1 cellular context compared by ENCODE assay signal in the genomic region with DNA sequence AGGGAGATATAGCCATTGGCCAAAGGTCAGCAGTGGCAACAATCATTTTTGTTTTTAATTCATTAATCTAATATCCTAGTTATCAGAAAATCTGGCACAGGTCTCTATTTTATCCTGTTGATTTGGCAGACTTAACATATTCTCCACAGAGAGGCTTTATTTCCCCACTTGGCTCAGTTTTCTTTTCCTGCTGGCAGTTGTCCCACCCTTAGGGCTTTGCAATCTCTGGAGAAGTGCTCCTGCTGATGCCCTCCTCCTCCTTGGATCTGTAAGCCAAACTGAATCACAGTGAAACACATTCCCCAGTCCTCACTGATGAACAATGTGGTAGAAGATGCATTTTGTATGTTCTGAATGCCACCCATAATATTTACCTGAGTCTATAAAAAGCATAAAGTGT.
TF ChIP-seq lines count a peak whose summit lies in the region.

No MANE protein-coding gene starts in this region.

TF ChIP-seq in HepG2, 621 proteins besides CTCF, POLR2A, EP300 and RAD21 (continued from another document):
- TF ChIP-seq, protein P1, sequence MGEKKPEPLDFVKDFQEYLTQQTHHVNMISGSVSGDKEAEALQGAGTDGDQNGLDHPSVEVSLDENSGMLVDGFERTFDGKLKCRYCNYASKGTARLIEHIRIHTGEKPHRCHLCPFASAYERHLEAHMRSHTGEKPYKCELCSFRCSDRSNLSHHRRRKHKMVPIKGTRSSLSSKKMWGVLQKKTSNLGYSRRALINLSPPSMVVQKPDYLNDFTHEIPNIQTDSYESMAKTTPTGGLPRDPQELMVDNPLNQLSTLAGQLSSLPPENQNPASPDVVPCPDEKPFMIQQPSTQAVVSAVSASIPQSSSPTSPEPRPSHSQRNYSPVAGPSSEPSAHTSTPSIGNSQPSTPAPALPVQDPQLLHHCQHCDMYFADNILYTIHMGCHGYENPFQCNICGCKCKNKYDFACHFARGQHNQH (CRISPR knock-in tag; IDR thresholded peaks at IDR 0.05): no peak
- TF ChIP-seq ZNF354B (CRISPR knock-in tag; IDR thresholded peaks at IDR 0.05) (no peak), TEAD2 (CRISPR knock-in tag; IDR thresholded peaks at IDR 0.05) (no peak), NFKB2 (CRISPR knock-in tag; IDR thresholded peaks at IDR 0.05; ENCODE audit: borderline replicate concordance) (no peak), ARNT (IDR thresholded peaks at IDR 0.05) (no peak), ZNF510 (CRISPR knock-in tag; IDR thresholded peaks at IDR 0.05; ENCODE audit: low read depth) (no peak), ZNF644 (CRISPR knock-in tag; IDR thresholded peaks at IDR 0.05; ENCODE audit: low read depth) (no peak), SMC3 (IDR thresholded peaks at IDR 0.05; ENCODE audit: low read length) (no peak), MEIS1 (CRISPR knock-in tag; IDR thresholded peaks at IDR 0.05; ENCODE audit: borderline replicate concordance) (no peak)
- TF ChIP-seq, protein P2, sequence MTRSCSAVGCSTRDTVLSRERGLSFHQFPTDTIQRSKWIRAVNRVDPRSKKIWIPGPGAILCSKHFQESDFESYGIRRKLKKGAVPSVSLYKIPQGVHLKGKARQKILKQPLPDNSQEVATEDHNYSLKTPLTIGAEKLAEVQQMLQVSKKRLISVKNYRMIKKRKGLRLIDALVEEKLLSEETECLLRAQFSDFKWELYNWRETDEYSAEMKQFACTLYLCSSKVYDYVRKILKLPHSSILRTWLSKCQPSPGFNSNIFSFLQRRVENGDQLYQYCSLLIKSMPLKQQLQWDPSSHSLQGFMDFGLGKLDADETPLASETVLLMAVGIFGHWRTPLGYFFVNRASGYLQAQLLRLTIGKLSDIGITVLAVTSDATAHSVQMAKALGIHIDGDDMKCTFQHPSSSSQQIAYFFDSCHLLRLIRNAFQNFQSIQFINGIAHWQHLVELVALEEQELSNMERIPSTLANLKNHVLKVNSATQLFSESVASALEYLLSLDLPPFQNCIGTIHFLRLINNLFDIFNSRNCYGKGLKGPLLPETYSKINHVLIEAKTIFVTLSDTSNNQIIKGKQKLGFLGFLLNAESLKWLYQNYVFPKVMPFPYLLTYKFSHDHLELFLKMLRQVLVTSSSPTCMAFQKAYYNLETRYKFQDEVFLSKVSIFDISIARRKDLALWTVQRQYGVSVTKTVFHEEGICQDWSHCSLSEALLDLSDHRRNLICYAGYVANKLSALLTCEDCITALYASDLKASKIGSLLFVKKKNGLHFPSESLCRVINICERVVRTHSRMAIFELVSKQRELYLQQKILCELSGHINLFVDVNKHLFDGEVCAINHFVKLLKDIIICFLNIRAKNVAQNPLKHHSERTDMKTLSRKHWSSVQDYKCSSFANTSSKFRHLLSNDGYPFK (CRISPR knock-in tag; IDR thresholded peaks at IDR 0.05; ENCODE audit: borderline replicate concordance): no peak
- TF ChIP-seq, protein P3, sequence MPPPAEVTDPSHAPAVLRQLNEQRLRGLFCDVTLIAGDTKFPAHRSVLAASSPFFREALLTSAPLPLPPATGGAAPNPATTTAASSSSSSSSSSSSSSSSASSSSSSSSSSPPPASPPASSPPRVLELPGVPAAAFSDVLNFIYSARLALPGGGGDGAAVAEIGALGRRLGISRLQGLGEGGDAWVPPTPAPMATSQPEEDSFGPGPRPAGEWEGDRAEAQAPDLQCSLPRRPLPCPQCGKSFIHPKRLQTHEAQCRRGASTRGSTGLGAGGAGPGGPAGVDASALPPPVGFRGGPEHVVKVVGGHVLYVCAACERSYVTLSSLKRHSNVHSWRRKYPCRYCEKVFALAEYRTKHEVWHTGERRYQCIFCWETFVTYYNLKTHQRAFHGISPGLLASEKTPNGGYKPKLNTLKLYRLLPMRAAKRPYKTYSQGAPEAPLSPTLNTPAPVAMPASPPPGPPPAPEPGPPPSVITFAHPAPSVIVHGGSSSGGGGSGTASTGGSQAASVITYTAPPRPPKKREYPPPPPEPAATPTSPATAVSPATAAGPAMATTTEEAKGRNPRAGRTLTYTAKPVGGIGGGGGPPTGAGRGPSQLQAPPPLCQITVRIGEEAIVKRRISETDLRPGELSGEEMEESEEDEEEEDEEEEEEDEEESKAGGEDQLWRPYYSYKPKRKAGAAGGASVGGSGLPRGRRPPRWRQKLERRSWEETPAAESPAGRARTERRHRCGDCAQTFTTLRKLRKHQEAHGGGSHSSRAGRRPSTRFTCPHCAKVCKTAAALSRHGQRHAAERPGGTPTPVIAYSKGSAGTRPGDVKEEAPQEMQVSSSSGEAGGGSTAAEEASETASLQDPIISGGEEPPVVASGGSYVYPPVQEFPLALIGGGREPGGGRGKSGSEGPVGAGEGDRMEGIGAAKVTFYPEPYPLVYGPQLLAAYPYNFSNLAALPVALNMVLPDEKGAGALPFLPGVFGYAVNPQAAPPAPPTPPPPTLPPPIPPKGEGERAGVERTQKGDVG (CRISPR knock-in tag; IDR thresholded peaks at IDR 0.05; ENCODE audit: borderline replicate concordance): no peak
